In the genomic region with DNA sequence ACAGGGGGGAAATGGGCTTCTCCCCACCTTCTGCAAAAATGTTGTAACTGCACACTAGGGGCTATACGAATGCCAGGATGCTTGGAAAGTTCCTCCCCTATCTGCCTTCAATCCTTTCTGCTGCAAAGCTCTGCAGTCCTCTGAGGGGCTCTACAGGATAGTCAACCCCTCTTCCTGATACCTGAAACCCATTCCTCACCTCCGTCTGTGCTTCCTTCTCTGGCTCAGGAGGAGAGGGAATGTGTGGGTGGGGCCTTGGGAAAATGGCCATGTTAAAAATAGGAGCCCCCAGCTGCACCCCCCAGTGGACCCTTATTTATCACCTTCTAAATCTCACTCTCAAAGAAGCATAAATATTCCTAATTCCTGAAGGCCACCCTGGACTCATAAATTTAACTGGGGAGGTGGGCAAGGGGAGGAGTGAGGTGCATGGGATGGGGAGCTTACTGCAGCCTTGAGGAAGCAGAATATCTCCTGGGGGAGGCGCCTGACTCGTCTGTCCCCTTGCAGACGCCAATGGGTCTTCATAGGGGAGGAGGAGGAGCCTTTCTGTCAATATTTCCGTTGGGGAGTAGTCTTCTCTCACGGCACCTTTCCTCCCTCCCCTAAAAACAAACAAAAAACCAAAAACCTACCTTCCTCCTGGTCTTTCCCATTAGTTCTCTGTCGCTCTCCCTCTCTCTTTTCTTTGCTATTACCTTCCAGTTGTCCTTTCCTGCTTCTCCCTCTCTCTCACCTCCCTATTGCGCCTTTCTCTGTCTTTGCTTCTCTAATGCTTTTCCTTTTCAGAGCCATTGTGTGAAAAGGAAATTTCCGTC, we compare ENCODE assay signal across 8 cellular contexts. TPM values are rescaled to one million over a fixed set of nuclear protein-coding genes. Genes with fewer than 3 reads are reported as not detected.
DNase-seq lines count a peak whose midpoint lies in the region; ATAC-seq and TF ChIP-seq lines count a peak whose summit lies in the region.

No MANE protein-coding gene starts in this region.

- no peak for TF ChIP-seq CTCF in GM12875 (IDR thresholded peaks at IDR 0.05; ENCODE audit: borderline replicate concordance, insufficient read depth, low read depth, low read length)
- TF ChIP-seq CTCF in NB4 (IDR thresholded peaks at IDR 0.05; ENCODE audit: low read depth, low read length): no peak
- TF ChIP-seq CTCF in sigmoid colon (IDR thresholded peaks at IDR 0.05): no peak

- no peak overlapping the region for H3K4me3 Mint-ChIP-seq in activated CD4-positive, alpha-beta T cell treated with anti-CD3 and anti-CD28 coated beads, Interleukin-2, amount 10 ng/mL, durations not matched to agents 24 days and 14 days

- 21 to 28% methylated on average over 10 of the region's 10 CpGs for WGBS in sigmoid colon, 2 donors

- H3K9me3 Mint-ChIP-seq in activated CD4-positive, alpha-beta T cell treated with anti-CD3 and anti-CD28 coated beads, Interleukin-2, amount 10 ng/mL, durations not matched to agents 24 days and 14 days: no peaks in the 10 kb centered on the region

- no peak for TF ChIP-seq POLR2A in NB4 (IDR thresholded peaks at IDR 0.05; ENCODE audit: extremely low read depth, insufficient read length)
- TF ChIP-seq POLR2A in erythroblast (IDR thresholded peaks at IDR 0.05; ENCODE audit: low read length): peak; percentile 41
- no peak for TF ChIP-seq POLR2A in sigmoid colon (IDR thresholded peaks at IDR 0.05)

- H3K4me3 ChIP-seq in GM12875 (ENCODE audit: low read depth, low read length) (peak overlapping the region; percentile 57), NB4 (ENCODE audit: low read depth, low read length) (no peak overlapping the region), sigmoid colon (peak overlapping the region; percentile 42 to 59 (median 57))

- H3K4me1 ChIP-seq in sigmoid colon: peaks cover 0 to 64% (median 56%) of the 10 kb centered on the region in 4 donors

- H3K27ac Mint-ChIP-seq in activated CD4-positive, alpha-beta T cell treated with anti-CD3 and anti-CD28 coated beads, Interleukin-2, amount 10 ng/mL, durations not matched to agents 24 days and 14 days: no peak overlapping the region

- H3K27me3 Mint-ChIP-seq in activated CD4-positive, alpha-beta T cell treated with anti-CD3 and anti-CD28 coated beads, Interleukin-2, amount 10 ng/mL, durations not matched to agents 24 days and 14 days: no peaks in the 10 kb centered on the region

- peak overlapping the region; percentile 85 to 91 (median 87) for H3K27ac ChIP-seq in sigmoid colon

- DNase-seq in NB4 (ENCODE audit: low read depth): peak; percentile 53
- DNase-seq in activated CD4-positive, alpha-beta T cell treated with anti-CD3 and anti-CD28 coated beads, Interleukin-2, amount 10 ng/mL, durations not matched to agents 24 days and 14 days: peak; percentile 88
- no peak for DNase-seq in erythroblast (lab: John Stamatoyannopoulos, UW)
- no peak for DNase-seq in sigmoid colon
- no peak for DNase-seq in CD1c-positive myeloid dendritic cell (ENCODE audit: extremely low spot score)

- H3K36me3 Mint-ChIP-seq in activated CD4-positive, alpha-beta T cell treated with anti-CD3 and anti-CD28 coated beads, Interleukin-2, amount 10 ng/mL, durations not matched to agents 24 days and 14 days (ENCODE audit: low read depth): peaks cover 5% of the 10 kb centered on the region

- TF ChIP-seq EP300 in sigmoid colon (IDR thresholded peaks at IDR 0.05): no peak

- H3K36me3 ChIP-seq in sigmoid colon: no peaks in the 10 kb centered on the region

- intact Hi-C loops in activated CD4-positive, alpha-beta T cell treated with anti-CD3 and anti-CD28 coated beads, Interleukin-2, amount 10 ng/mL, durations not matched to agents 24 days and 14 days (cut with micrococcal nuclease): no loop called here
- intact Hi-C loops in sigmoid colon (cut with DNase I): loop anchor here (2.0 kb wide), 1 partner anchor 33 kb away; the partner anchor contains the start of gene COPZ1

- no peak for ATAC-seq in GM19467 (IDR thresholded peaks at IDR 0.05; ENCODE audit: unreplicated experiment)
- no peak for ATAC-seq in HG03025 (IDR thresholded peaks at IDR 0.05; ENCODE audit: low FRiP score, unreplicated experiment)

- peaks cover 21% of the 10 kb centered on the region for H3K4me1 Mint-ChIP-seq in activated CD4-positive, alpha-beta T cell treated with anti-CD3 and anti-CD28 coated beads, Interleukin-2, amount 10 ng/mL, durations not matched to agents 24 days and 14 days

- H3K27me3 ChIP-seq in sigmoid colon: no peaks in the 10 kb centered on the region

- H3K9me3 ChIP-seq in sigmoid colon: no peaks in the 10 kb centered on the region

RNA-seq across cellular contexts. Expression of gene GPR84, which starts 6.3 kb away (rescaled TPM):
- total RNA-seq in activated CD4-positive, alpha-beta T cell treated with anti-CD3 and anti-CD28 coated beads, Interleukin-2, amount 10 ng/mL, durations not matched to agents 24 days and 14 days: 1.5 TPM in 2 replicates
- under 1 TPM in 1 of 4 donors, not detected in 3; 0.54 TPM for total RNA-seq in sigmoid colon
- polyA plus RNA-seq in sigmoid colon: under 1 TPM; 0.60 to 0.92 (median 0.69) TPM

RNA-seq across cellular contexts. Expression of gene ZNF385A, which starts 26.5 kb away (rescaled TPM):
- total RNA-seq in activated CD4-positive, alpha-beta T cell treated with anti-CD3 and anti-CD28 coated beads, Interleukin-2, amount 10 ng/mL, durations not matched to agents 24 days and 14 days: 0.84 and 1.2 TPM in 2 replicates
- total RNA-seq in sigmoid colon: 10 to 100 TPM in 2 of 4 donors, 1 to 10 TPM in 2; 5.6 to 18.6 (median 10.6) TPM
- polyA plus RNA-seq in sigmoid colon: 10 to 100 TPM in 1 of 3 donors, 1 to 10 TPM in 2; 4.4 to 19.2 (median 7.0) TPM

RNA-seq across cellular contexts. Expression of gene COPZ1, which starts 33.1 kb away (rescaled TPM):
- total RNA-seq in activated CD4-positive, alpha-beta T cell treated with anti-CD3 and anti-CD28 coated beads, Interleukin-2, amount 10 ng/mL, durations not matched to agents 24 days and 14 days: 116 and 121 TPM in 2 replicates
- 10 to 100 TPM; 39.6 to 74.2 (median 61.2) TPM for total RNA-seq in sigmoid colon
- 100 to 1,000 TPM; 114 to 155 (median 147) TPM for polyA plus RNA-seq in sigmoid colon

RNA-seq across cellular contexts. Expression of gene NFE2, which starts 57.2 kb away (rescaled TPM):
- total RNA-seq in activated CD4-positive, alpha-beta T cell treated with anti-CD3 and anti-CD28 coated beads, Interleukin-2, amount 10 ng/mL, durations not matched to agents 24 days and 14 days: not detected in 2 replicates
- total RNA-seq in sigmoid colon: under 1 TPM in 1 of 4 donors, not detected in 3; 0.54 TPM
- under 1 TPM in 1 of 3 donors, not detected in 2; 0.45 TPM for polyA plus RNA-seq in sigmoid colon

Comparison
In these comparisons a context has a peak if more than half of its experiments do, and no peak if none do; other contexts are left out.
1. DNase-seq: peak in NB4 (single experiment) and activated CD4-positive, alpha-beta T cell treated with anti-CD3 and anti-CD28 coated beads, Interleukin-2, amount 10 ng/mL, durations not matched to agents 24 days and 14 days (single experiment); none in erythroblast (0 of 2), sigmoid colon (single experiment) and CD1c-positive myeloid dendritic cell (single experiment).